In genomic region chr2:60554649-60555065, GRCh38 we compare ENCODE assay signal across 8 cellular contexts. TPM values are rescaled to one million over a fixed set of nuclear protein-coding genes. Genes with fewer than 3 reads are reported as not detected.
DNase-seq lines count a peak whose midpoint lies in the region; ATAC-seq and TF ChIP-seq lines count a peak whose summit lies in the region.

No MANE protein-coding gene starts in this region.

- intact Hi-C loops in esophagus muscularis mucosa (cut with DNase I), result no loop called here

- no peak for TF ChIP-seq CTCF in AG09309 (IDR thresholded peaks at IDR 0.05; ENCODE audit: control insufficient read depth, insufficient read depth, low read depth, low read length, missing control alignments)
- TF ChIP-seq CTCF in Peyer's patch (IDR thresholded peaks at IDR 0.05), result no peak
- TF ChIP-seq CTCF in esophagus muscularis mucosa (IDR thresholded peaks at IDR 0.05), result no peak

- no peaks in the 10 kb centered on the region for H3K79me1 ChIP-seq in neuronal stem cell (ENCODE audit: low read depth, low read length)

- TF ChIP-seq POLR2A in Peyer's patch (IDR thresholded peaks at IDR 0.05), result no peak
- no peak for TF ChIP-seq POLR2A in esophagus muscularis mucosa (IDR thresholded peaks at IDR 0.05; ENCODE audit: low read depth)

- no peak for TF ChIP-seq EP300 in esophagus muscularis mucosa (IDR thresholded peaks at IDR 0.05)

- H3K4ac ChIP-seq in neuronal stem cell (ENCODE audit: low read length), result no peak overlapping the region

- no peak overlapping the region for H2BK12ac ChIP-seq in neuronal stem cell (ENCODE audit: low read length)

- peak; percentile 0 for ATAC-seq in GM21423 (IDR thresholded peaks at IDR 0.05; ENCODE audit: unreplicated experiment)

- WGBS in esophagus muscularis mucosa, result 0% methylated on average over 9 of the region's 28 CpGs
- no CpG with 5 or more reads among the region's 28 CpGs for WGBS in neuronal stem cell (ENCODE audit: extremely low coverage in 2 of 2, insufficient read length in 2 of 2, insufficient replicate concordance in 1 of 2), 2 donors

- peak overlapping the region; percentile 69 for H3K4me3 ChIP-seq in AG09309 (ENCODE audit: control insufficient read depth, low read depth, low read length)
- peak overlapping the region; percentile 57 to 79 (median 68) for H3K4me3 ChIP-seq in Peyer's patch
- peak overlapping the region; percentile 67 to 77 (median 72) for H3K4me3 ChIP-seq in esophagus muscularis mucosa
- peak overlapping the region; percentile 32 to 81 for H3K4me3 ChIP-seq in neuronal stem cell (ENCODE audit: low read length in 2 of 2)

- H3K18ac ChIP-seq in neuronal stem cell (ENCODE audit: low read length), result peak overlapping the region; percentile 64

- H3K4me2 ChIP-seq in neuronal stem cell (ENCODE audit: insufficient read depth, low read length, poor library complexity, severe bottlenecking), result peak overlapping the region; percentile 98

- no peak overlapping the region for H2BK15ac ChIP-seq in neuronal stem cell (ENCODE audit: low read length)

- peak overlapping the region; percentile 92 for H2AFZ ChIP-seq in neuronal stem cell (ENCODE audit: low read length)

- H3K4me1 ChIP-seq in Peyer's patch (peaks cover 0 to 50% (median 1%) of the 10 kb centered on the region in 4 donors), esophagus muscularis mucosa (peaks cover 31 to 77% (median 69%) of the 10 kb centered on the region in 4 donors), neuronal stem cell (ENCODE audit: control insufficient read depth in 2 of 2, insufficient read depth in 1 of 2, low read depth in 1 of 2, low read length in 2 of 2) (peaks cover 10 to 20% of the 10 kb centered on the region in 2 donors)

- H3K27ac ChIP-seq in Peyer's patch (peak overlapping the region; percentile 70 to 92 (median 79)), esophagus muscularis mucosa (replicated peaks in 1 of 4) (peak overlapping the region; percentile 62 to 87 (median 78)), neuronal stem cell (replicated peaks; ENCODE audit: low read length) (no peak overlapping the region)

- H4K8ac ChIP-seq in neuronal stem cell (ENCODE audit: low read depth, low read length), result no peak overlapping the region

- no peak overlapping the region for H3K14ac ChIP-seq in neuronal stem cell (ENCODE audit: low read length)

- H3K9ac ChIP-seq in neuronal stem cell (ENCODE audit: low read depth, low read length, poor library complexity), result peak overlapping the region; percentile 63

- H2AK5ac ChIP-seq in neuronal stem cell (ENCODE audit: low read depth, low read length), result no peak overlapping the region

- H3K36me3 ChIP-seq in Peyer's patch, result no peaks in the 10 kb centered on the region
- H3K36me3 ChIP-seq in esophagus muscularis mucosa, result no peaks in the 10 kb centered on the region
- no peaks in the 10 kb centered on the region for H3K36me3 ChIP-seq in neuronal stem cell (replicated peaks in 1 of 2; ENCODE audit: control insufficient read depth in 2 of 2, insufficient read depth in 2 of 2, low read length in 2 of 2)

- no peak overlapping the region for H3K23ac ChIP-seq in neuronal stem cell (ENCODE audit: low read depth, low read length, poor library complexity)

- H3K27me3 ChIP-seq in Peyer's patch (peaks cover 0 to 10% of the 10 kb centered on the region in 2 donors), esophagus muscularis mucosa (peaks cover 7 to 90% (median 19%) of the 10 kb centered on the region in 4 donors), neuronal stem cell (ENCODE audit: control insufficient read depth in 3 of 3, insufficient read depth in 3 of 3, low read depth in 1 of 3, low read length in 3 of 3) (peaks cover 9 to 92% (median 57%) of the 10 kb centered on the region in 3 experiments)

- H4K91ac ChIP-seq in neuronal stem cell (ENCODE audit: low read depth, low read length, poor library complexity), result no peak overlapping the region

- no peaks in the 10 kb centered on the region for H3K9me3 ChIP-seq in Peyer's patch
- no peaks in the 10 kb centered on the region for H3K9me3 ChIP-seq in esophagus muscularis mucosa
- H3K9me3 ChIP-seq in neuronal stem cell (replicated peaks in 1 of 2; ENCODE audit: control insufficient read depth in 2 of 2, insufficient read depth in 1 of 2, low read depth in 1 of 2, low read length in 2 of 2), result no peaks in the 10 kb centered on the region

- DNase-seq in AG09309 (ENCODE audit: low read depth) (no peak), Peyer's patch (peak in 1 of 3 donors; percentile 62), esophagus muscularis mucosa (ENCODE audit: extremely low spot score) (no peak), neuronal stem cell (ENCODE audit: low spot score) (no peak), dermis blood vessel endothelial cell (no peak), GM19238 (ENCODE audit: insufficient read length, low spot score) (no peak)
- no peak for DNase-seq in effector CD8-positive, alpha-beta T cell (lab: John Stamatoyannopoulos, UW)

- H2BK120ac ChIP-seq in neuronal stem cell (ENCODE audit: low read depth, low read length), result no peak overlapping the region

- H2BK5ac ChIP-seq in neuronal stem cell (ENCODE audit: low read length), result peak overlapping the region; percentile 39

RNA-seq across cellular contexts. Expression of gene BCL11A, which starts 1.2 kb away (rescaled TPM):
- 10 to 100 TPM; 35.4 to 94.9 (median 68.8) TPM for total RNA-seq in Peyer's patch
- 10 to 100 TPM in 1 of 4 donors, 1 to 10 TPM in 3; 3.5 to 11.3 (median 4.7) TPM for total RNA-seq in esophagus muscularis mucosa
- 0.11 TPM for polyA plus RNA-seq in neuronal stem cell (2013, experiment 1 of 2)
- polyA plus RNA-seq in neuronal stem cell (2013, experiment 2 of 2), result 0.17 TPM
- under 0.01 and 0.23 TPM in 2 replicates for total RNA-seq in dermis blood vessel endothelial cell
